ENCODE assay signal across 15 cellular contexts in the genomic region with DNA sequence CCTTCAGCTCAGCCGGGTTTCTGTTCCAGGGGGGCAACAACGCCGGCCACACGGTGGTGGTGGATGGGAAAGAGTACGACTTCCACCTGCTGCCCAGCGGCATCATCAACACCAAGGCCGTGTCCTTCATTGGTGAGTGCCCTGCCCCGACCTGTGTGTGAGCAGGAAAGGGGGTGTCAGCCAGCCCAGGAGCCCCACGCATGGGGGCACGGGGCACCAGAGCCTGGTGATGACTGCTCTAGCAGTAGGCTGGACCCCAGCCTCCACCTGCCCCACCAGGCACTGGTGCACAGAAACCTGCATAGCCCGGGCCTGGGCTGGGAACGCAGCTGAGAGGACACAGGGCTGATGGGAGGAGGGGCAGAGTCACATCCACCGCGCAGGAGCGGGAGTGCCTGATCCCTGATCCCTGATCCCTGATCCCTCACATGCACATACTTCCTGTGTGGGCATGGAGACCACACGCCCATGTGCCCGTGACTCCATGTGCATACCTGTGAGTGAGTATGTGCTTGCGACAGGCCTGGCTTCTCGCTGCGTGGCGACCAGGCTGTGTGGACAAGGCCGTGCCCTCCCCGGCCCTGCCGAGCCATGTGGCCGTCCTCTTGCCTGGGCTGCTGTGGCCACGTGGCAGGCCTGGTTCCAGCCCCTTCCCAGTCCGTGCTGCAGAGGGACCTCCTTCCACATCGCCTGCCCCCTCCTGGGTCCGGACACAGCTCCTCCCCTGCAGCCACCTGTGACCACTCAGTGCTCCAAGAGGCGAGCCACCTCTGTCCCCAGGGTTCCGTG. TPM values are rescaled to one million over a fixed set of nuclear protein-coding genes. Genes with fewer than 3 reads are reported as not detected.
DNase-seq lines count a peak whose midpoint lies in the region; ATAC-seq, FAIRE-seq and TF ChIP-seq lines count a peak whose summit lies in the region.
"Had no signal": no experiment of that assay in that cellular context is flagged by ENCODE, and none has a peak within 500 bp of the region (broad histone marks: within the 10 kb centered on the region; RNA-seq: fewer than 3 reads in every experiment).

No MANE protein-coding gene starts in this region.

- TF ChIP-seq CTCF in RWPE1 (conservative IDR thresholded peaks at IDR 0.05; ENCODE audit: low read depth) (no peak), H1 (IDR thresholded peaks at IDR 0.05; ENCODE audit: control extremely low read depth in 1 of 3, insufficient read depth in 1 of 3, low read depth in 1 of 3, low read length in 3 of 3) (no peak), right lobe of liver (IDR thresholded peaks at IDR 0.05) (no peak)

- no peak overlapping the region; a peak in 1 of 7 replicates for H3K9ac ChIP-seq in H1 (replicated peaks in 1 of 4; ENCODE audit: extremely low read depth in 1 of 4, low read depth in 3 of 4, low read length in 3 of 4)

- H3K4me3 ChIP-seq in H1 (ENCODE audit: extremely low read depth in 1 of 4, insufficient read depth in 2 of 4, low read depth in 3 of 4, low read length in 4 of 4) (no peak overlapping the region), right lobe of liver (peak overlapping the region in 1 of 3 donors; percentile 16)
- H3K4me3 ChIP-seq: cardiac muscle cell had no signal

- H2AK5ac ChIP-seq in H1 (ENCODE audit: low read depth, low read length), result no peak overlapping the region

- peaks cover 0 to 4% (median 0%) of the 10 kb centered on the region in 4 experiments; a peak in 1 of 8 replicates for H3K36me3 ChIP-seq in H1 (ENCODE audit: control insufficient read depth in 2 of 4, insufficient read depth in 4 of 4, low read length in 3 of 4)
- no peaks in the 10 kb centered on the region for H3K36me3 ChIP-seq in right lobe of liver
- H3K36me3 ChIP-seq: cardiac muscle cell had no signal

- no peak overlapping the region for H2BK12ac ChIP-seq in H1 (ENCODE audit: low read depth, low read length)

- H3K9me3 ChIP-seq in H1 (ENCODE audit: insufficient read depth in 2 of 2, low read depth in 1 of 2, low read length in 1 of 2), result no peaks in the 10 kb centered on the region
- H3K9me3 ChIP-seq in right lobe of liver, result no peaks in the 10 kb centered on the region

- H3K18ac ChIP-seq in H1 (ENCODE audit: extremely low read depth, low read length), result no peak overlapping the region

- CTCF ChIA-PET in RWPE1 (lab: Yijun Ruan, JAX), result interaction anchor here (1.7 to 2.0 kb wide), 2 partner anchors 9 to 12 kb away, joined by 7 to 9 read pairs; a partner anchor contains a TSS
- CTCF ChIA-PET in H1 (lab: Charles Lee; ENCODE audit: partially characterized antibody), result interaction anchor here (1.2 to 4.6 kb wide), 4 partner anchors 9 to 26 kb away, joined by 6 to 18 read pairs (median 6); a partner anchor contains a TSS

- no peak overlapping the region for H3K14ac ChIP-seq in H1 (ENCODE audit: insufficient read length)

- H2BK120ac ChIP-seq in H1 (replicated peaks; ENCODE audit: low read depth, low read length), result no peak overlapping the region

- H4K91ac ChIP-seq in H1 (replicated peaks; ENCODE audit: insufficient read length, low read length), result no peak overlapping the region

- no peak overlapping the region for H4K5ac ChIP-seq in H1 (ENCODE audit: insufficient read length, low read depth, low read length)

- no peak for TF ChIP-seq POLR2A in H1 (IDR thresholded peaks at IDR 0.05; ENCODE audit: control extremely low read depth in 1 of 2, low read depth in 2 of 2, low read length in 2 of 2)
- peak; percentile 63 for TF ChIP-seq POLR2A in right lobe of liver (IDR thresholded peaks at IDR 0.05)

- H4K20me1 ChIP-seq in H1 (replicated peaks in 1 of 2; ENCODE audit: control insufficient read depth in 1 of 2, insufficient read depth in 2 of 2, low read length in 2 of 2), result peaks cover 0 to 9% of the 10 kb centered on the region in 2 experiments

- H3K79me2 ChIP-seq in H1 (ENCODE audit: control insufficient read depth in 1 of 2, insufficient read depth in 2 of 2, low read length in 2 of 2), result no peaks in the 10 kb centered on the region

- WGBS in H1 (ENCODE audit: extremely low coverage in 1 of 2, insufficient coverage in 1 of 2, insufficient read length in 1 of 2, insufficient replicate concordance in 2 of 2, low coverage in 1 of 2, low lambda C conversion rate in 2 of 2, missing lambda C conversion rate in 1 of 2), 2 experiments, result 90% methylated on average over 28 of the region's 31 CpGs; no CpG with 5 or more reads in 1 of the 2 experiments
- 20% methylated on average over 1 of the region's 31 CpGs for WGBS in right lobe of liver (ENCODE audit: insufficient coverage, low coverage, low lambda C conversion rate, missing lambda C conversion rate)

- H4K8ac ChIP-seq in H1 (ENCODE audit: extremely low read depth, insufficient read depth, low read length), result no peak overlapping the region

- no peak overlapping the region for H2BK20ac ChIP-seq in H1 (ENCODE audit: low read length)

- H3K23me2 ChIP-seq in H1 (ENCODE audit: low read depth, low read length), result no peaks in the 10 kb centered on the region

- no peak overlapping the region; the same call in 1 of the 2 replicates for H2BK15ac ChIP-seq in H1 (ENCODE audit: low read length)

- no peak overlapping the region for H3K4me2 ChIP-seq in H1 (ENCODE audit: insufficient read depth in 1 of 2, low read depth in 2 of 2, low read length in 2 of 2)

- peak overlapping the region; percentile 91 for H3K4ac ChIP-seq in H1 (replicated peaks; ENCODE audit: insufficient read length, low read depth, low read length)

- no peak for FAIRE-seq in H1 (lab: Jason Lieb, UNC)

- POLR2A ChIA-PET in RWPE1 (lab: Yijun Ruan, JAX; ENCODE audit: low non-redundant PET) (no interaction called here), H1 (lab: Charles Lee; ENCODE audit: partially characterized antibody) (interaction anchor here (0.9 to 2.4 kb wide), 5 partner anchors 10 to 235 kb away, joined by 3 to 11 read pairs (median 5); a partner anchor contains a TSS)

- DNase-seq in RWPE1 (ENCODE audit: low spot score) (no peak), H1 (ENCODE audit: low read depth in 1 of 2, low spot score in 2 of 2) (no peak), right lobe of liver (peak; percentile 94 to 97 (median 95)), substantia nigra (lab: John Stamatoyannopoulos, UW) (no peak), DMS153 (lab: John Stamatoyannopoulos, UW) (no peak), NCI-H2029 (lab: John Stamatoyannopoulos, UW) (no peak)
- DNase-seq: activated B cell treated with CpG ODN at 0.5 μM for 24 hours; activated naive CD4-positive, alpha-beta T cell treated with anti-CD3 and anti-CD28 coated beads for 36 hours; Calu3; endodermal cell; NCI-H1048; NCI-H446 had no signal

- TF ChIP-seq EP300 in H1 (IDR thresholded peaks at IDR 0.05; ENCODE audit: borderline replicate concordance in 1 of 2, low read depth in 2 of 2, low read length in 2 of 2), result no peak

- H3K4me1 ChIP-seq in H1 (replicated peaks in 1 of 4; ENCODE audit: control insufficient read depth in 3 of 4, insufficient read depth in 4 of 4, low read length in 3 of 4) (no peaks in the 10 kb centered on the region; a peak in 2 of 7 replicates), right lobe of liver (peaks cover 0 to 63% (median 31%) of the 10 kb centered on the region in 4 donors)

- intact Hi-C loops in right lobe of liver (cut with DNase I), result no loop called here

- H3K27me3 ChIP-seq in H1 (replicated peaks in 1 of 4; ENCODE audit: control insufficient read depth in 3 of 4, extremely low read depth in 1 of 4, insufficient read depth in 3 of 4, low read length in 3 of 4) (peaks cover 0 to 5% (median 0%) of the 10 kb centered on the region in 4 experiments; a peak in 2 of 7 replicates), right lobe of liver (no peaks in the 10 kb centered on the region)
- H3K27me3 ChIP-seq: cardiac muscle cell had no signal

- H3K79me1 ChIP-seq in H1 (ENCODE audit: low read depth, low read length), result no peaks in the 10 kb centered on the region

- H3K23ac ChIP-seq in H1 (ENCODE audit: insufficient read length), result no peak overlapping the region

- H2AFZ ChIP-seq in H1 (ENCODE audit: low read length), result no peak overlapping the region

- H2BK5ac ChIP-seq in H1 (ENCODE audit: low read depth, low read length), result no peak overlapping the region; the same call in 1 of the 2 replicates

- ATAC-seq in right lobe of liver (peak; percentile 57 to 76 (median 67)), HG02678 (IDR thresholded peaks at IDR 0.05; ENCODE audit: unreplicated experiment) (no peak), HG02884 (IDR thresholded peaks at IDR 0.05; ENCODE audit: unreplicated experiment) (no peak)

- no peak overlapping the region for H3K56ac ChIP-seq in H1 (replicated peaks; ENCODE audit: insufficient read length, low read depth, low read length)

- no peak for TF ChIP-seq RAD21 in H1 (IDR thresholded peaks at IDR 0.05 in 1 of 2, conservative IDR thresholded peaks at IDR 0.05 in 1 of 2; ENCODE audit: low read depth in 2 of 2, low read length in 2 of 2)

- H3K27ac ChIP-seq in RWPE1 (peak overlapping the region; percentile 99), H1 (ENCODE audit: low read depth, low read length) (no peak overlapping the region), right lobe of liver (peak overlapping the region; percentile 95 to 99 (median 98)), substantia nigra (ENCODE audit: low read depth, low read length, poor library complexity, severe bottlenecking) (peak overlapping the region; percentile 67)
- H3K27ac ChIP-seq: cardiac muscle cell had no signal

RNA-seq across cellular contexts. Expression of a gene that starts 11.2 kb away (rescaled TPM):
- 7.9 and 8.9 TPM in 2 replicates for total RNA-seq in H1 (2021; fragmentation: NEBNext Ultra II Directional; extraction: Animal tissue kit (Norgen Biotek cat#: 25700))
- 7.1 and 9.4 TPM in 2 replicates for polyA plus RNA-seq in H1 (2011; rRNA removed)
- 12.8 TPM for polyA plus RNA-seq in H1 (2011; cell fraction: cytosol; rRNA removed)
- polyA plus RNA-seq in H1 (2011; cell fraction: nucleus; rRNA removed), result 43.4 TPM
- 8.2 to 15.0 TPM (median 11.8 TPM) in 4 replicates for polyA plus RNA-seq in H1 (2012, experiment 1 of 2)
- polyA plus RNA-seq in H1 (2012, experiment 2 of 2), result 9.8 TPM
- polyA plus RNA-seq in H1 (2013, experiment 1 of 2), result 6.2 TPM
- 5.8 TPM for polyA plus RNA-seq in H1 (2013, experiment 2 of 2)
- polyA minus RNA-seq in H1 (2011; rRNA and poly(A)+ RNA removed), result 3.2 and 7.1 TPM in 2 replicates
- polyA minus RNA-seq in H1 (2011; cell fraction: cytosol; rRNA and poly(A)+ RNA removed), result 2.6 TPM
- 11.0 TPM for polyA minus RNA-seq in H1 (2011; cell fraction: nucleus; rRNA and poly(A)+ RNA removed)
- 10 to 100 TPM in 5 of 6 experiments, 1 to 10 TPM in 1; 8.1 to 50.5 (median 36.8) TPM for total RNA-seq in right lobe of liver

RNA-seq across cellular contexts. Expression of a gene that starts 17.8 kb away (rescaled TPM):
- total RNA-seq in H1 (2021; fragmentation: NEBNext Ultra II Directional; extraction: Animal tissue kit (Norgen Biotek cat#: 25700)), result 123 and 135 TPM in 2 replicates
- 517 and 589 TPM in 2 replicates for polyA plus RNA-seq in H1 (2011; rRNA removed)
- 330 TPM for polyA plus RNA-seq in H1 (2011; cell fraction: cytosol; rRNA removed)
- 307 TPM for polyA plus RNA-seq in H1 (2011; cell fraction: nucleus; rRNA removed)
- 85.5 to 181 TPM (median 172 TPM) in 4 replicates for polyA plus RNA-seq in H1 (2012, experiment 1 of 2)
- 271 TPM for polyA plus RNA-seq in H1 (2012, experiment 2 of 2)
- polyA plus RNA-seq in H1 (2013, experiment 1 of 2), result 207 TPM
- 187 TPM for polyA plus RNA-seq in H1 (2013, experiment 2 of 2)
- polyA minus RNA-seq in H1 (2011; rRNA and poly(A)+ RNA removed), result 23.9 and 34.6 TPM in 2 replicates
- polyA minus RNA-seq in H1 (2011; cell fraction: cytosol; rRNA and poly(A)+ RNA removed), result 70.6 TPM
- 52.2 TPM for polyA minus RNA-seq in H1 (2011; cell fraction: nucleus; rRNA and poly(A)+ RNA removed)
- 100 to 1,000 TPM in 2 of 6 experiments, 10 to 100 TPM in 4; 38.1 to 252 (median 50.6) TPM for total RNA-seq in right lobe of liver

RNA-seq across cellular contexts. Expression of a gene that starts 45.8 kb away (rescaled TPM):
- total RNA-seq in H1 (2021; fragmentation: NEBNext Ultra II Directional; extraction: Animal tissue kit (Norgen Biotek cat#: 25700)), result 54.0 and 59.5 TPM in 2 replicates
- polyA plus RNA-seq in H1 (2011; rRNA removed), result 29.1 and 42.3 TPM in 2 replicates
- 28.5 TPM for polyA plus RNA-seq in H1 (2011; cell fraction: cytosol; rRNA removed)
- polyA plus RNA-seq in H1 (2011; cell fraction: nucleus; rRNA removed), result 143 TPM
- 27.3 to 49.9 TPM (median 47.0 TPM) in 4 replicates for polyA plus RNA-seq in H1 (2012, experiment 1 of 2)
- polyA plus RNA-seq in H1 (2012, experiment 2 of 2), result 33.6 TPM
- 36.0 TPM for polyA plus RNA-seq in H1 (2013, experiment 1 of 2)
- 32.6 TPM for polyA plus RNA-seq in H1 (2013, experiment 2 of 2)
- 12.8 and 15.1 TPM in 2 replicates for polyA minus RNA-seq in H1 (2011; rRNA and poly(A)+ RNA removed)
- 22.1 TPM for polyA minus RNA-seq in H1 (2011; cell fraction: cytosol; rRNA and poly(A)+ RNA removed)
- 27.8 TPM for polyA minus RNA-seq in H1 (2011; cell fraction: nucleus; rRNA and poly(A)+ RNA removed)
- total RNA-seq in right lobe of liver, result 10 to 100 TPM; 47.5 to 98.2 (median 71.4) TPM

Comparison
In these comparisons a context has a peak if more than half of its experiments do, and no peak if none do; other contexts are left out.
1. DNase-seq: peak in right lobe of liver (3 of 3); none in RWPE1 (single experiment), H1 (0 of 2), substantia nigra (0 of 49), DMS153 (single experiment) and NCI-H2029 (single experiment).
2. ATAC-seq: peak in right lobe of liver (4 of 4); none in HG02678 (single experiment) and HG02884 (single experiment).